Comparison of ENCODE assay signal across 8 cellular contexts in genomic region chr10:11208908-11209809, GRCh38.
DNase-seq lines count a peak whose midpoint lies in the region; ATAC-seq and TF ChIP-seq lines count a peak whose summit lies in the region.

No MANE protein-coding gene starts in this region.

- peak; percentile 41 for DNase-seq in activated naive CD4-positive, alpha-beta T cell treated with Interleukin-2 at 50 U/mL for 16 hours
- DNase-seq in activated naive CD4-positive, alpha-beta T cell (lab: John Stamatoyannopoulos, UW): no peak
- no peak for DNase-seq in activated T-helper 1 cell treated with anti-CD3 and anti-CD28 coated beads, Interleukin-12 subunit alpha, Interleukin-12 subunit beta, Interleukin-2, Interleukin-4 antibody, amounts not matched to agents 30 ng/mL and 10 ng/mL and 1 ng/mL, durations not matched to agents 14 hours and 24 hours and 36 hours (ENCODE audit: low spot score)
- DNase-seq in NCI-H2171 treated with DMSO at 0.1 percent for 48 hours (lab: John Stamatoyannopoulos, UW) (no peak), dorsolateral prefrontal cortex (no peak), NCI-H226 (no peak)

- peaks cover 98% of the 10 kb centered on the region for H3K4me1 Mint-ChIP-seq in activated T-helper 1 cell treated with anti-CD3 and anti-CD28 coated beads, Interleukin-12 subunit alpha, Interleukin-12 subunit beta, Interleukin-2, Interleukin-4 antibody, amounts not matched to agents 30 ng/mL and 10 ng/mL and 1 ng/mL, durations not matched to agents 14 hours and 24 hours and 36 hours (ENCODE audit: low read depth)
- H3K4me1 Mint-ChIP-seq in stimulated activated naive CD8-positive, alpha-beta T cell treated with anti-CD3 and anti-CD28 coated beads, Interleukin-15, Interleukin-2, amounts not matched to agents 100 ng/mL and 50 ng/mL, for 24 hours (ENCODE audit: low read depth): peaks cover 100% of the 10 kb centered on the region

- peak overlapping the region; percentile 76 for H3K4me3 Mint-ChIP-seq in activated T-helper 1 cell treated with anti-CD3 and anti-CD28 coated beads, Interleukin-12 subunit alpha, Interleukin-12 subunit beta, Interleukin-2, Interleukin-4 antibody, amounts not matched to agents 30 ng/mL and 10 ng/mL and 1 ng/mL, durations not matched to agents 14 hours and 24 hours and 36 hours
- peak overlapping the region; percentile 83 for H3K4me3 Mint-ChIP-seq in stimulated activated naive CD8-positive, alpha-beta T cell treated with anti-CD3 and anti-CD28 coated beads, Interleukin-15, Interleukin-2, amounts not matched to agents 100 ng/mL and 50 ng/mL, for 24 hours

- peaks cover 0 to 32% (median 0%) of the 10 kb centered on the region in 45 donors for H3K27me3 ChIP-seq in dorsolateral prefrontal cortex

- peak overlapping the region; percentile 96 for H3K27ac Mint-ChIP-seq in activated T-helper 1 cell treated with anti-CD3 and anti-CD28 coated beads, Interleukin-12 subunit alpha, Interleukin-12 subunit beta, Interleukin-2, Interleukin-4 antibody, amounts not matched to agents 30 ng/mL and 10 ng/mL and 1 ng/mL, durations not matched to agents 14 hours and 24 hours and 36 hours
- peak overlapping the region; percentile 99 for H3K27ac Mint-ChIP-seq in stimulated activated naive CD8-positive, alpha-beta T cell treated with anti-CD3 and anti-CD28 coated beads, Interleukin-15, Interleukin-2, amounts not matched to agents 100 ng/mL and 50 ng/mL, for 24 hours

- H3K9me3 Mint-ChIP-seq in activated T-helper 1 cell treated with anti-CD3 and anti-CD28 coated beads, Interleukin-12 subunit alpha, Interleukin-12 subunit beta, Interleukin-2, Interleukin-4 antibody, amounts not matched to agents 30 ng/mL and 10 ng/mL and 1 ng/mL, durations not matched to agents 14 hours and 24 hours and 36 hours: no peaks in the 10 kb centered on the region
- no peaks in the 10 kb centered on the region for H3K9me3 Mint-ChIP-seq in stimulated activated naive CD8-positive, alpha-beta T cell treated with anti-CD3 and anti-CD28 coated beads, Interleukin-15, Interleukin-2, amounts not matched to agents 100 ng/mL and 50 ng/mL, for 24 hours

- H3K36me3 Mint-ChIP-seq in activated T-helper 1 cell treated with anti-CD3 and anti-CD28 coated beads, Interleukin-12 subunit alpha, Interleukin-12 subunit beta, Interleukin-2, Interleukin-4 antibody, amounts not matched to agents 30 ng/mL and 10 ng/mL and 1 ng/mL, durations not matched to agents 14 hours and 24 hours and 36 hours (ENCODE audit: low read depth): peaks cover 68% of the 10 kb centered on the region
- H3K36me3 Mint-ChIP-seq in stimulated activated naive CD8-positive, alpha-beta T cell treated with anti-CD3 and anti-CD28 coated beads, Interleukin-15, Interleukin-2, amounts not matched to agents 100 ng/mL and 50 ng/mL, for 24 hours (ENCODE audit: low read depth): peaks cover 84% of the 10 kb centered on the region

- ATAC-seq in HG02885 (IDR thresholded peaks at IDR 0.05; ENCODE audit: poor library complexity, unreplicated experiment): peak; percentile 61

- peak overlapping the region in 22 of 59 donors; percentile 2 to 87 (median 36) for H3K27ac ChIP-seq in dorsolateral prefrontal cortex

- peak overlapping the region in 12 of 59 donors; percentile 1 to 32 (median 14) for H3K4me3 ChIP-seq in dorsolateral prefrontal cortex

- intact Hi-C loops in activated T-helper 1 cell treated with anti-CD3 and anti-CD28 coated beads, Interleukin-12 subunit alpha, Interleukin-12 subunit beta, Interleukin-2, Interleukin-4 antibody, amounts not matched to agents 30 ng/mL and 10 ng/mL and 1 ng/mL, durations not matched to agents 14 hours and 24 hours and 36 hours (cut with micrococcal nuclease): loop anchor here (1.0 to 2.0 kb wide), 5 partner anchors 8 to 62 kb away; no protein-coding TSS in a partner anchor
- intact Hi-C loops in dorsolateral prefrontal cortex (cut with DNase I): no loop called here

- H3K27me3 Mint-ChIP-seq in activated T-helper 1 cell treated with anti-CD3 and anti-CD28 coated beads, Interleukin-12 subunit alpha, Interleukin-12 subunit beta, Interleukin-2, Interleukin-4 antibody, amounts not matched to agents 30 ng/mL and 10 ng/mL and 1 ng/mL, durations not matched to agents 14 hours and 24 hours and 36 hours (ENCODE audit: insufficient read depth): peaks cover 1% of the 10 kb centered on the region
- H3K27me3 Mint-ChIP-seq in stimulated activated naive CD8-positive, alpha-beta T cell treated with anti-CD3 and anti-CD28 coated beads, Interleukin-15, Interleukin-2, amounts not matched to agents 100 ng/mL and 50 ng/mL, for 24 hours: no peaks in the 10 kb centered on the region

- no peak for TF ChIP-seq CTCF in dorsolateral prefrontal cortex (IDR thresholded peaks at IDR 0.05 in 54 of 56, conservative IDR thresholded peaks at IDR 0.05 in 2 of 56; ENCODE audit: low read depth in 1 of 56, partially characterized antibody in 56 of 56)
